ENCODE assay signal across 9 cellular contexts in genomic region chrX:55490121-55490520, GRCh38. TPM values are rescaled to one million over a fixed set of nuclear protein-coding genes. Genes with fewer than 3 reads are reported as not detected.
A peak's percentile ranks its signal among the peaks of the same experiment; 100 is the strongest.
DNase-seq lines count a peak whose midpoint lies in the region; ATAC-seq and TF ChIP-seq lines count a peak whose summit lies in the region.
"Had no signal": no experiment of that assay in that cellular context is flagged by ENCODE, and none has a peak within 500 bp of the region (broad histone marks: within the 10 kb centered on the region; RNA-seq: fewer than 3 reads in every experiment).

No MANE protein-coding gene starts in this region.

- ATAC-seq in left colon (no peak), HG02973 (IDR thresholded peaks at IDR 0.05; ENCODE audit: unreplicated experiment) (no peak)

- 58 to 69% methylated on average over 4 of the region's 4 CpGs for WGBS in sigmoid colon, 2 donors

- no peak for TF ChIP-seq POLR2A in sigmoid colon (IDR thresholded peaks at IDR 0.05)

- intact Hi-C loops in sigmoid colon (cut with DNase I) = no loop called here
- intact Hi-C loops in left colon (cut with DNase I, micrococcal nuclease) = no loop called here

- TF ChIP-seq CTCF in GM12864 (IDR thresholded peaks at IDR 0.05; ENCODE audit: low read depth, low read length, missing control alignments) = no peak
- TF ChIP-seq CTCF in WERI-Rb-1 (IDR thresholded peaks at IDR 0.05; ENCODE audit: low read depth, low read length) = no peak
- TF ChIP-seq CTCF in fibroblast of pulmonary artery (IDR thresholded peaks at IDR 0.05; ENCODE audit: low read length, missing control alignments) = no peak
- TF ChIP-seq CTCF in sigmoid colon (IDR thresholded peaks at IDR 0.05) = no peak

- H3K27me3 ChIP-seq in WERI-Rb-1 (ENCODE audit: insufficient read depth, low read depth, severe bottlenecking) (peaks cover 25% of the 10 kb centered on the region), sigmoid colon (no peaks in the 10 kb centered on the region)

- H3K36me3 ChIP-seq in WERI-Rb-1 (no peaks in the 10 kb centered on the region), sigmoid colon (no peaks in the 10 kb centered on the region)

- peak overlapping the region; percentile 82 for H3K27ac ChIP-seq in WERI-Rb-1
- peak overlapping the region; percentile 90 to 94 (median 91) for H3K27ac ChIP-seq in sigmoid colon

- H3K9me3 ChIP-seq in WERI-Rb-1 (ENCODE audit: severe bottlenecking) = no peaks in the 10 kb centered on the region
- H3K9me3 ChIP-seq in sigmoid colon = no peaks in the 10 kb centered on the region

- DNase-seq in GM12864 (ENCODE audit: low read depth) (no peak), WERI-Rb-1 (no peak), fibroblast of pulmonary artery (ENCODE audit: low read depth) (no peak), sigmoid colon (no peak), left colon (no peak), middle frontal gyrus (ENCODE audit: extremely low spot score, low spot score) (no peak)
- DNase-seq in activated CD4-positive, alpha-beta T cell treated with anti-CD3 and anti-CD28 coated beads for 4 hours = no peak
- DNase-seq: NCI-H345 had no signal

- no peak for TF ChIP-seq EP300 in sigmoid colon (IDR thresholded peaks at IDR 0.05)

- H3K4me3 ChIP-seq in GM12864 (ENCODE audit: low read depth, low read length) (peak overlapping the region; percentile 81), WERI-Rb-1 (ENCODE audit: low read depth, low read length) (peak overlapping the region; percentile 60), fibroblast of pulmonary artery (replicated peaks; ENCODE audit: low read depth, low read length) (peak overlapping the region; percentile 71), sigmoid colon (peak overlapping the region; percentile 50 to 67 (median 65))

- H3K4me1 ChIP-seq in sigmoid colon = peaks cover 0 to 12% (median 2%) of the 10 kb centered on the region in 4 donors

RNA-seq across cellular contexts. Expression of gene USP51, which starts 0.5 kb away (rescaled TPM):
- total RNA-seq in sigmoid colon (1 to 10 TPM; 2.1 to 3.5 (median 2.6) TPM), left colon (under 1 TPM; 0.21 to 0.81 TPM)
- under 1 TPM; 0.23 to 0.60 (median 0.47) TPM for polyA plus RNA-seq in sigmoid colon

RNA-seq across cellular contexts. Expression of gene MAGEH1, which starts 38.2 kb away (rescaled TPM):
- total RNA-seq in sigmoid colon (10 to 100 TPM; 27.3 to 39.8 (median 32.4) TPM), left colon (1 to 10 TPM; 4.5 to 8.3 TPM)
- 10 to 100 TPM in 1 of 3 donors, 1 to 10 TPM in 2; 2.5 to 16.6 (median 5.4) TPM for polyA plus RNA-seq in sigmoid colon
